ENCODE assay signal across 18 cellular contexts in the genomic region with DNA sequence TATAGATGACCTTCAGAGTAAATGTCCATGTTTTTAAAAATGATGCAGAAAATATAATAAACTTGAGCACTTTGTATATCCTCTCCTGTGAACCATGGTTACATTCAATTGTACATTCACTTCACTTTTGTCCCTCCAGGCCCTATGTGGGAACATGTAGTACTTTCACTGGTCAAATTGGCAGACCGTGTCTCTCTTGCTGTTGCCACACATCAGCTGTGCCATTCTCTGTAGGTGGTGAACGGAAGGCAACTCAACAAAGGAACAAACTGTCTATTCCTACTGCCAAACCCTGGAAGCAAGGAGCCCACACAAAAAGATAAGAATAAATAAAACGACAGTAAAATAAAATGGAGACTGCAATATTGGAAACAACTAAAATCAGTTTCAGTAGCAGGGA. TPM values are rescaled to one million over a fixed set of nuclear protein-coding genes. Genes with fewer than 3 reads are reported as not detected.
"Had no signal": no experiment of that assay in that cellular context is flagged by ENCODE, and none has a peak within 500 bp of the region (broad histone marks: within the 10 kb centered on the region; RNA-seq: fewer than 3 reads in every experiment).

No MANE protein-coding gene starts in this region.

- H3K4me3 Mint-ChIP-seq: activated naive CD4-positive, alpha-beta T cell treated with anti-CD3 and anti-CD28 coated beads for 36 hours; endodermal cell; nephron progenitor cell; stimulated activated naive CD8-positive, alpha-beta T cell treated with anti-CD3 and anti-CD28 coated beads, Interleukin-15, amount 100 ng/mL, for 72 hours; T-cell had no signal

- H3K4me1 ChIP-seq: ascending aorta, psoas muscle, testis had no signal

- H3K27ac ChIP-seq: ascending aorta, psoas muscle, SK-N-MC, testis had no signal

- H3K9me3 ChIP-seq: ascending aorta, psoas muscle, testis had no signal

- H3K4me1 Mint-ChIP-seq: endodermal cell; nephron progenitor cell; stimulated activated naive CD8-positive, alpha-beta T cell treated with anti-CD3 and anti-CD28 coated beads, Interleukin-15, amount 100 ng/mL, for 72 hours; T-cell had no signal

- H3K36me3 Mint-ChIP-seq: T-cell had no signal

- H3K27ac Mint-ChIP-seq: activated naive CD4-positive, alpha-beta T cell treated with anti-CD3 and anti-CD28 coated beads for 36 hours; endodermal cell; nephron progenitor cell; stimulated activated naive CD8-positive, alpha-beta T cell treated with anti-CD3 and anti-CD28 coated beads, Interleukin-15, amount 100 ng/mL, for 72 hours; T-cell had no signal

- H3K36me3 ChIP-seq: ascending aorta had no signal

- DNase-seq: activated CD4-positive, CD25-positive, alpha-beta regulatory T cell treated with anti-CD3 and anti-CD28 coated beads, Interleukin-2, amount 50 U/mL, for 72 hours; activated naive CD4-positive, alpha-beta T cell treated with anti-CD3 and anti-CD28 coated beads for 36 hours; activated T-cell treated with anti-CD3 and anti-CD28 coated beads for 4 hours; endodermal cell; erythroblast; hippocampal formation; mesendoderm; nephron progenitor cell; psoas muscle; stimulated activated CD4-positive, alpha-beta T cell treated with anti-CD3 and anti-CD28 coated beads, Interleukin-1b, Interleukin-23, amount 100 ng/mL, for 48 hours; stimulated activated naive CD8-positive, alpha-beta T cell treated with anti-CD3 and anti-CD28 coated beads, Interleukin-15, amount 100 ng/mL, for 72 hours; T-cell; T-helper 9 cell; testis had no signal

- H3K27me3 ChIP-seq: ascending aorta, testis had no signal

- H3K4me3 ChIP-seq: ascending aorta, psoas muscle, SK-N-MC, testis had no signal

- H3K9me3 Mint-ChIP-seq: activated naive CD4-positive, alpha-beta T cell treated with anti-CD3 and anti-CD28 coated beads for 36 hours; endodermal cell; nephron progenitor cell; stimulated activated naive CD8-positive, alpha-beta T cell treated with anti-CD3 and anti-CD28 coated beads, Interleukin-15, amount 100 ng/mL, for 72 hours; T-cell had no signal

- ATAC-seq: sciatic nerve; stimulated activated naive CD8-positive, alpha-beta T cell treated with anti-CD3 and anti-CD28 coated beads, Interleukin-15, amount 100 ng/mL, for 72 hours; T-cell had no signal

RNA-seq across cellular contexts. Expression of gene ROS1, which starts 2.0 kb away (rescaled TPM):
- total RNA-seq: activated naive CD4-positive, alpha-beta T cell treated with anti-CD3 and anti-CD28 coated beads for 36 hours; ascending aorta; endodermal cell; omental fat pad had no signal
